ENCODE assay signal across 19 cellular contexts in the genomic region with DNA sequence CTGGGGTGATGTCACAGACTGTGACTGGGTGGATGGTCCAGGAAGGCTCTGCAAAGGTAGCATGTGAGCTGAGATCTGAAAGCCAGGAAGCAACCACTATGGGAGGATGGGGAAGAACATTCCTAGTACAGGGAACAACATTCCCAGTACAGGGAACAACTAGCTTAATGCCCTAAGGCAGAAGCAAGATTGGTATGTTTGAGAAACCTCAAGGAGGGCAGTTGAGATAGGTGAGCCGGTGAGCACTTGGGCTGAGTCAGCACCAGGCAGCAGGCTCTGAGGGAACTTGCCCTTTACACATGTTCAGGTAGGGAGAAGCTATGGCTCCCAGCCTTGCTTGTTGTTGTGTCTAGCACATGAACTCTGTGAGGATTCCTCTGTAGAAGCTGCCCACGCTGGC. TPM values are rescaled to one million over a fixed set of nuclear protein-coding genes. Genes with fewer than 3 reads are reported as not detected.
DNase-seq lines count a peak whose midpoint lies in the region; ATAC-seq and TF ChIP-seq lines count a peak whose summit lies in the region.
"Had no signal": no experiment of that assay in that cellular context is flagged by ENCODE, and none has a peak within 500 bp of the region (broad histone marks: within the 10 kb centered on the region; RNA-seq: fewer than 3 reads in every experiment).

No MANE protein-coding gene starts in this region.

- CTCF ChIA-PET in mammary epithelial cell (lab: Charles Lee; ENCODE audit: low non-redundant PET): interaction anchor here (0.6 kb wide), 2 partner anchors 20 to 626 kb away, joined by 3 to 4 read pairs; no protein-coding TSS in a partner anchor
- CTCF ChIA-PET in A673 (lab: Charles Lee): no interaction called here

- H3F3A ChIP-seq in GM23248 (ENCODE audit: insufficient read depth): no peaks in the 10 kb centered on the region

- 40% methylated on average over 2 of the region's 2 CpGs for WGBS in mammary epithelial cell (ENCODE audit: low coverage, missing lambda C conversion rate)
- 29 to 41% methylated on average over 2 of the region's 2 CpGs for WGBS in GM23248 (ENCODE audit: low coverage in 1 of 2, low lambda C conversion rate in 2 of 2, missing lambda C conversion rate in 2 of 2), 2 experiments

- H2AFZ ChIP-seq in mammary epithelial cell (ENCODE audit: low read depth, low read length) (peak overlapping the region; percentile 48), GM23248 (no peak overlapping the region)

- ATAC-seq in foreskin keratinocyte: peak; percentile 94
- peak; percentile 6 for ATAC-seq in stimulated activated effector memory CD8-positive, alpha-beta T cell treated with anti-CD3 and anti-CD28 coated beads, Interleukin-12 subunit alpha, Interleukin-12 subunit beta, amount 100 ng/mL, for 72 hours
- ATAC-seq in HG03432 (IDR thresholded peaks at IDR 0.05; ENCODE audit: unreplicated experiment): no peak
- ATAC-seq: HCT116 had no signal

- H3K4me3 ChIP-seq in mammary epithelial cell (replicated peaks in 1 of 3; ENCODE audit: insufficient read depth in 1 of 3, low read depth in 2 of 3, low read length in 3 of 3) (no peak overlapping the region), GM23248 (no peak overlapping the region), A673 (ENCODE audit: low read depth, low read length, poor library complexity, severe bottlenecking) (no peak overlapping the region)

- H3K9me3 Mint-ChIP-seq in stimulated activated effector memory CD8-positive, alpha-beta T cell treated with anti-CD3 and anti-CD28 coated beads, Interleukin-12 subunit alpha, Interleukin-12 subunit beta, amount 100 ng/mL, for 72 hours: peaks cover 6% of the 10 kb centered on the region

- peak; percentile 65 for DNase-seq in NCI-H226
- peak; percentile 41 for DNase-seq in mammary epithelial cell
- peak; percentile 79 to 89 for DNase-seq in foreskin keratinocyte
- no peak for DNase-seq in stimulated activated effector memory CD8-positive, alpha-beta T cell treated with anti-CD3 and anti-CD28 coated beads, Interleukin-12 subunit alpha, Interleukin-12 subunit beta, amount 100 ng/mL, for 72 hours (ENCODE audit: low spot score in 2 of 2)
- DNase-seq in GM23248: no peak
- DNase-seq in A673 (ENCODE audit: low spot score): no peak
- DNase-seq: BE2C; CD4-positive, alpha-beta memory T cell; COR-L47; DMS153; DND-41; GDM1; IMR-90; KBM-7 had no signal

- H3K36me3 Mint-ChIP-seq in stimulated activated effector memory CD8-positive, alpha-beta T cell treated with anti-CD3 and anti-CD28 coated beads, Interleukin-12 subunit alpha, Interleukin-12 subunit beta, amount 100 ng/mL, for 72 hours: no peaks in the 10 kb centered on the region
- H3K36me3 Mint-ChIP-seq: CD4-positive, alpha-beta memory T cell had no signal

- intact Hi-C loops in mammary epithelial cell (cut with micrococcal nuclease): no loop called here
- intact Hi-C loops in A673 (cut with micrococcal nuclease; ENCODE audit: unreplicated experiment): no loop called here

- dilution Hi-C loops in mammary epithelial cell (cut with HindIII; ENCODE audit: low sequenced_read_pairs): no loop called here

- no peaks in the 10 kb centered on the region for H3K9me3 ChIP-seq in mammary epithelial cell (replicated peaks; ENCODE audit: insufficient read depth, low read length)
- H3K9me3 ChIP-seq in GM23248 (ENCODE audit: low read depth): no peaks in the 10 kb centered on the region
- H3K9me3 ChIP-seq in A673 (ENCODE audit: low read depth, low read length, poor library complexity, severe bottlenecking): no peaks in the 10 kb centered on the region
- H3K9me3 ChIP-seq: BE2C had no signal

- H3K4me3 Mint-ChIP-seq in stimulated activated effector memory CD8-positive, alpha-beta T cell treated with anti-CD3 and anti-CD28 coated beads, Interleukin-12 subunit alpha, Interleukin-12 subunit beta, amount 100 ng/mL, for 72 hours: no peak overlapping the region
- H3K4me3 Mint-ChIP-seq: CD4-positive, alpha-beta memory T cell had no signal

- H3K9ac ChIP-seq in mammary epithelial cell (ENCODE audit: insufficient read depth, low read length) (no peak overlapping the region), GM23248 (no peak overlapping the region)

- H3K79me2 ChIP-seq in mammary epithelial cell (ENCODE audit: insufficient read depth, low read length) (no peaks in the 10 kb centered on the region), GM23248 (ENCODE audit: insufficient read depth) (no peaks in the 10 kb centered on the region)

- in situ Hi-C loops in mammary epithelial cell (cut with MboI; ENCODE audit: low sequenced_read_pairs in 2 of 2) (no loop called here), GM23248 (cut with MboI) (no loop called here)

- POLR2A ChIA-PET in A673 (lab: Charles Lee; ENCODE audit: low non-redundant PET): no interaction called here

- no peak for TF ChIP-seq CTCF in mammary epithelial cell (conservative IDR thresholded peaks at IDR 0.05 in 1 of 2, IDR thresholded peaks at IDR 0.05 in 1 of 2; ENCODE audit: extremely low read depth in 1 of 2, insufficient read depth in 1 of 2, low read depth in 1 of 2, low read length in 2 of 2)
- TF ChIP-seq CTCF in foreskin keratinocyte (conservative IDR thresholded peaks at IDR 0.05): no peak
- TF ChIP-seq CTCF in A673 (conservative IDR thresholded peaks at IDR 0.05; ENCODE audit: low read depth, low read length): no peak

- H4K20me1 ChIP-seq in mammary epithelial cell (ENCODE audit: insufficient read depth, low read length): no peaks in the 10 kb centered on the region
- H4K20me1 ChIP-seq in GM23248 (ENCODE audit: insufficient read depth): no peaks in the 10 kb centered on the region

- H3K4me1 ChIP-seq in mammary epithelial cell (ENCODE audit: insufficient read depth, low read length) (peaks cover 11% of the 10 kb centered on the region), foreskin keratinocyte (no peaks in the 10 kb centered on the region), GM23248 (ENCODE audit: insufficient read depth) (no peaks in the 10 kb centered on the region), A673 (ENCODE audit: insufficient read depth, low read length, poor library complexity, severe bottlenecking) (no peaks in the 10 kb centered on the region)
- H3K4me1 ChIP-seq: BE2C had no signal

- no peak overlapping the region for H3K27ac Mint-ChIP-seq in stimulated activated effector memory CD8-positive, alpha-beta T cell treated with anti-CD3 and anti-CD28 coated beads, Interleukin-12 subunit alpha, Interleukin-12 subunit beta, amount 100 ng/mL, for 72 hours
- H3K27ac Mint-ChIP-seq: CD4-positive, alpha-beta memory T cell had no signal

- no peaks in the 10 kb centered on the region for H3K4me1 Mint-ChIP-seq in stimulated activated effector memory CD8-positive, alpha-beta T cell treated with anti-CD3 and anti-CD28 coated beads, Interleukin-12 subunit alpha, Interleukin-12 subunit beta, amount 100 ng/mL, for 72 hours

- H3K27me3 ChIP-seq in mammary epithelial cell (ENCODE audit: insufficient read depth, low read length) (no peaks in the 10 kb centered on the region), foreskin keratinocyte (no peaks in the 10 kb centered on the region), GM23248 (replicated peaks; ENCODE audit: insufficient read depth) (no peaks in the 10 kb centered on the region), A673 (replicated peaks; ENCODE audit: insufficient read depth, low read depth, low read length, poor library complexity) (peaks cover 57% of the 10 kb centered on the region)
- H3K27me3 ChIP-seq: BE2C had no signal

- no TSS peak for BruUV-seq in mammary epithelial cell (replicated peaks; lab: Mats Ljungman, UMichigan)
- no TSS peak for BruUV-seq in A673 (replicated peaks; lab: Mats Ljungman, UMichigan)

- no peaks in the 10 kb centered on the region for H3K9me2 ChIP-seq in GM23248 (ENCODE audit: insufficient read depth)

- no peaks in the 10 kb centered on the region for H3K36me3 ChIP-seq in mammary epithelial cell (ENCODE audit: insufficient read depth, low read length)
- no peaks in the 10 kb centered on the region for H3K36me3 ChIP-seq in GM23248 (ENCODE audit: low read depth)
- H3K36me3 ChIP-seq in A673 (ENCODE audit: insufficient read depth, low read length, poor library complexity, severe bottlenecking): no peaks in the 10 kb centered on the region
- H3K36me3 ChIP-seq: BE2C had no signal

- H3K4me2 ChIP-seq in mammary epithelial cell (ENCODE audit: insufficient read depth, low read depth, low read length) (no peak overlapping the region), GM23248 (ENCODE audit: unreplicated experiment) (no peak overlapping the region)

- H3K27ac ChIP-seq in mammary epithelial cell (ENCODE audit: insufficient read depth, low read depth, low read length) (no peak overlapping the region), foreskin keratinocyte (no peak overlapping the region), GM23248 (no peak overlapping the region), A673 (ENCODE audit: low read depth, low read length, poor library complexity, severe bottlenecking) (no peak overlapping the region)
- H3K27ac ChIP-seq: C4-2B had no signal

RNA-seq across cellular contexts. Expression of a gene that starts 24.2 kb away (rescaled TPM):
- total RNA-seq in mammary epithelial cell (not detected), foreskin keratinocyte (not detected in 2 replicates), A673 (2021) (not detected in 2 replicates)
- polyA plus RNA-seq in mammary epithelial cell (not detected), foreskin keratinocyte (not detected in 2 replicates), GM23248 (2016; fragmentation: Nextera tagmentation; extraction: Ambion mirVana) (not detected in 2 replicates)
- not detected for polyA minus RNA-seq in mammary epithelial cell
- total RNA-seq in GM23248 (2014; rRNA removed; shearing (Covaris generic)): not detected in 2 replicates
- total RNA-seq: A172; CD4-positive, alpha-beta memory T cell; HT-29; IMR-90 had no signal
- polyA plus RNA-seq: CD4-positive, alpha-beta memory T cell; IMR-90 had no signal

Comparison
In these comparisons a context has a peak if more than half of its experiments do, and no peak if none do; other contexts are left out.
1. DNase-seq: peak in NCI-H226 (single experiment), mammary epithelial cell (single experiment) and foreskin keratinocyte (2 of 2); none in stimulated activated effector memory CD8-positive, alpha-beta T cell treated with anti-CD3 and anti-CD28 coated beads, Interleukin-12 subunit alpha, Interleukin-12 subunit beta, amount 100 ng/mL, for 72 hours (0 of 2), GM23248 (single experiment) and A673 (single experiment).